11 cellular contexts compared by ENCODE assay signal in genomic region chr6:31575952-31576684, GRCh38. TPM values are rescaled to one million over a fixed set of nuclear protein-coding genes. Genes with fewer than 3 reads are reported as not detected.
A peak's percentile ranks its signal among the peaks of the same experiment; 100 is the strongest.
DNase-seq lines count a peak whose midpoint lies in the region; ATAC-seq, FAIRE-seq and TF ChIP-seq lines count a peak whose summit lies in the region.
"Had no signal": no experiment of that assay in that cellular context is flagged by ENCODE, and none has a peak within 500 bp of the region (broad histone marks: within the 10 kb centered on the region; RNA-seq: fewer than 3 reads in every experiment).

No MANE protein-coding gene starts in this region.

- peaks cover 1% of the 10 kb centered on the region; the same call in 1 of the 2 replicates for H3K4me1 ChIP-seq in HEK293 (ENCODE audit: control insufficient read depth, insufficient read depth, low read length)
- H3K4me1 ChIP-seq in astrocyte (ENCODE audit: insufficient read depth, low read length) = peaks cover 5% of the 10 kb centered on the region

- H3K27ac ChIP-seq in CD4-positive, alpha-beta T cell (ENCODE audit: low read depth, low read length) = peak overlapping the region; percentile 84
- H3K27ac ChIP-seq in HEK293 (ENCODE audit: extremely low read depth, low read depth, low read length) = no peak overlapping the region
- no peak overlapping the region for H3K27ac ChIP-seq in astrocyte (ENCODE audit: low read depth, low read length)

- H3K4me1 Mint-ChIP-seq in CD4-positive, alpha-beta T cell (ENCODE audit: low read depth) = peaks cover 91% of the 10 kb centered on the region
- H3K4me1 Mint-ChIP-seq in astrocyte (ENCODE audit: low read depth, unreplicated experiment) = peaks cover 12% of the 10 kb centered on the region
- peaks cover 49 to 94% (median 88%) of the 10 kb centered on the region in 4 donors for H3K4me1 Mint-ChIP-seq in naive thymus-derived CD8-positive, alpha-beta T cell

- no peak overlapping the region for H3K4me3 ChIP-seq in HEK293 (ENCODE audit: low read depth, low read length)
- no peak overlapping the region for H3K4me3 ChIP-seq in astrocyte (ENCODE audit: insufficient read depth, low read depth, low read length)

- peak overlapping the region; percentile 95 for H3K27ac Mint-ChIP-seq in CD4-positive, alpha-beta T cell
- H3K27ac Mint-ChIP-seq in astrocyte (ENCODE audit: unreplicated experiment) = no peak overlapping the region
- H3K27ac Mint-ChIP-seq in naive thymus-derived CD8-positive, alpha-beta T cell = peak overlapping the region; percentile 81 to 100 (median 98)

- H3K9me3 ChIP-seq in CD4-positive, alpha-beta T cell (ENCODE audit: control insufficient read depth, low read length) = no peaks in the 10 kb centered on the region
- H3K9me3 ChIP-seq in HEK293 (ENCODE audit: control insufficient read depth, insufficient read depth, low read depth, low read length) (no peaks in the 10 kb centered on the region), astrocyte (ENCODE audit: insufficient read depth, low read depth, low read length) (no peaks in the 10 kb centered on the region)

- H2AFZ ChIP-seq in astrocyte (ENCODE audit: low read depth, low read length) = no peak overlapping the region

- H4K20me1 ChIP-seq in astrocyte (ENCODE audit: insufficient read depth, low read length) = no peaks in the 10 kb centered on the region

- no peak for ATAC-seq in CD4-positive, alpha-beta T cell (ENCODE audit: poor library complexity)
- ATAC-seq in naive thymus-derived CD8-positive, alpha-beta T cell = no peak
- ATAC-seq in GM18858 (IDR thresholded peaks at IDR 0.05; ENCODE audit: unreplicated experiment) (no peak), HG03342 (IDR thresholded peaks at IDR 0.05; ENCODE audit: unreplicated experiment) (no peak)

- no peak for TF ChIP-seq CTCF in CD4-positive, alpha-beta T cell (IDR thresholded peaks at IDR 0.05)
- TF ChIP-seq CTCF in HEK293 (tag by site-specific recombination; IDR thresholded peaks at IDR 0.05) = no peak
- TF ChIP-seq CTCF in astrocyte (IDR thresholded peaks at IDR 0.05; ENCODE audit: insufficient read depth, low read depth, low read length) = no peak

- H3K27me3 Mint-ChIP-seq in CD4-positive, alpha-beta T cell = no peaks in the 10 kb centered on the region
- peaks cover 27% of the 10 kb centered on the region for H3K27me3 Mint-ChIP-seq in astrocyte (ENCODE audit: low read depth, unreplicated experiment)
- no peaks in the 10 kb centered on the region for H3K27me3 Mint-ChIP-seq in naive thymus-derived CD8-positive, alpha-beta T cell

- no peaks in the 10 kb centered on the region for H3K9me3 Mint-ChIP-seq in CD4-positive, alpha-beta T cell
- no peaks in the 10 kb centered on the region for H3K9me3 Mint-ChIP-seq in astrocyte (ENCODE audit: unreplicated experiment)
- H3K9me3 Mint-ChIP-seq in naive thymus-derived CD8-positive, alpha-beta T cell = no peaks in the 10 kb centered on the region

- H3K36me3 ChIP-seq in HEK293 (ENCODE audit: control insufficient read depth in 2 of 2, insufficient read depth in 1 of 2, low read length in 2 of 2) = no peaks in the 10 kb centered on the region
- no peaks in the 10 kb centered on the region for H3K36me3 ChIP-seq in astrocyte (ENCODE audit: insufficient read depth, low read length)

- H3K4me3 Mint-ChIP-seq in CD4-positive, alpha-beta T cell = peak overlapping the region; percentile 95
- H3K4me3 Mint-ChIP-seq in astrocyte (ENCODE audit: unreplicated experiment) = peak overlapping the region; percentile 40
- peak overlapping the region; percentile 52 to 91 (median 83) for H3K4me3 Mint-ChIP-seq in naive thymus-derived CD8-positive, alpha-beta T cell

- H3K79me2 ChIP-seq in astrocyte (ENCODE audit: insufficient read depth, low read length) = no peaks in the 10 kb centered on the region

- POLR2A ChIA-PET in CD4-positive, alpha-beta T cell (lab: Charles Lee) = interaction anchor here (1.0 to 34.9 kb wide), 8 partner anchors 5 to 379 kb away, joined by 3 to 1160 read pairs (median 26); partner anchors contain the start of genes ATP6V1G2, BAG6, DDX39B and LST1
- POLR2A ChIA-PET in HEK293 (lab: Yijun Ruan, JAX) = interaction anchor here (1.1 to 1.4 kb wide), 2 partner anchors 17 to 25 kb away, joined by 4 to 6 read pairs; partner anchors contain the start of gene NCR3
- POLR2A ChIA-PET in naive thymus-derived CD8-positive, alpha-beta T cell (lab: Charles Lee) = interaction anchor here (1.1 to 38.0 kb wide), 5 partner anchors 4 to 139 kb away, joined by 3 to 1584 read pairs (median 68); partner anchors contain the start of genes ATP6V1G2, DDX39B, LST1 and LTA

- peaks cover 57% of the 10 kb centered on the region for H3K36me3 Mint-ChIP-seq in CD4-positive, alpha-beta T cell (ENCODE audit: low read depth)
- H3K36me3 Mint-ChIP-seq in astrocyte (ENCODE audit: low read depth, unreplicated experiment) = no peaks in the 10 kb centered on the region
- H3K36me3 Mint-ChIP-seq in naive thymus-derived CD8-positive, alpha-beta T cell = peaks cover 3 to 11% (median 4%) of the 10 kb centered on the region in 3 donors

- no peak overlapping the region for H3K9ac ChIP-seq in astrocyte (ENCODE audit: low read length)

- CTCF ChIA-PET in CD4-positive, alpha-beta T cell (lab: Charles Lee) = interaction anchor here (1.2 to 16.9 kb wide), 4 partner anchors 10 to 83 kb away, joined by 3 to 353 read pairs (median 87); partner anchors contain the start of genes ATP6V1G2, LST1, NCR3 and NFKBIL1
- CTCF ChIA-PET in HEK293 (lab: Yijun Ruan, JAX) = interaction anchor here (0.9 to 18.7 kb wide), 10 partner anchors 8 to 313 kb away, joined by 3 to 518 read pairs (median 6); partner anchors contain the start of genes LST1 and NCR3

- DNase-seq in CD4-positive, alpha-beta T cell = no peak
- no peak for DNase-seq in astrocyte (ENCODE audit: low read depth)
- DNase-seq in naive thymus-derived CD8-positive, alpha-beta T cell = peak in 1 of 10 donors; percentile 41
- DNase-seq in head of caudate nucleus = no peak
- no peak for DNase-seq in DMS114 treated with DMSO at 0.1 percent for 48 hours (lab: John Stamatoyannopoulos, UW; ENCODE audit: unreplicated experiment)
- DNase-seq: erythroblast, NCI-H2107 had no signal

- no peak for FAIRE-seq in astrocyte (lab: Jason Lieb, UNC)

- H3K4me2 ChIP-seq in astrocyte (ENCODE audit: low read length) = no peak overlapping the region

- intact Hi-C loops in CD4-positive, alpha-beta T cell (cut with DNase I, micrococcal nuclease) = loop anchor here in 1 of 2 experiments (2.0 kb wide), 1 partner anchor 13 kb away; no protein-coding TSS in a partner anchor
- intact Hi-C loops in head of caudate nucleus (cut with DNase I) = no loop called here

- H3K27me3 ChIP-seq in CD4-positive, alpha-beta T cell (ENCODE audit: control insufficient read depth, insufficient read depth, low read length) = no peaks in the 10 kb centered on the region
- H3K27me3 ChIP-seq in astrocyte (ENCODE audit: insufficient read depth, low read length) = peaks cover 3% of the 10 kb centered on the region

TF ChIP-seq in HEK293, 187 proteins besides CTCF, POLR2A, EP300 and RAD21:
- TF ChIP-seq ZNF366 (tag by site-specific recombination; conservative IDR thresholded peaks at IDR 0.05) = peak; percentile 78
- peak; percentile 64; the same call in 1 of the 2 replicates for TF ChIP-seq ZNF24 (tag by site-specific recombination; IDR thresholded peaks at IDR 0.05)
- TF ChIP-seq ZNF341 (tag by site-specific recombination; IDR thresholded peaks at IDR 0.05; ENCODE audit: low read depth) = peak; percentile 58
- no peak for TF ChIP-seq ZNF624 (tag by site-specific recombination; IDR thresholded peaks at IDR 0.05)

RNA-seq across cellular contexts. Expression of gene TNF, which starts 0.8 kb away (rescaled TPM):
- total RNA-seq in CD4-positive, alpha-beta T cell = 10 to 100 TPM; 33.1 to 34.2 TPM
- 0.79 and 1.2 TPM in 2 replicates for total RNA-seq in astrocyte
- total RNA-seq in naive thymus-derived CD8-positive, alpha-beta T cell = 1 to 10 TPM; 2.1 to 2.3 TPM
- polyA plus RNA-seq in naive thymus-derived CD8-positive, alpha-beta T cell = under 1 TPM; 0.11 to 0.53 (median 0.37) TPM
- total RNA-seq: lung microvascular endothelial cell had no signal

RNA-seq across cellular contexts. Expression of gene LTA, which starts 4.0 kb away (rescaled TPM):
- 10 to 100 TPM; 15.4 to 16.7 TPM for total RNA-seq in CD4-positive, alpha-beta T cell
- not detected in 2 replicates for total RNA-seq in astrocyte
- total RNA-seq in naive thymus-derived CD8-positive, alpha-beta T cell = 10 to 100 TPM; 14.3 to 16.2 TPM
- polyA plus RNA-seq in naive thymus-derived CD8-positive, alpha-beta T cell = 10 to 100 TPM; 11.0 to 40.1 (median 29.9) TPM
- total RNA-seq: lung microvascular endothelial cell had no signal

RNA-seq across cellular contexts. Expression of gene LTB, which starts 6.1 kb away (rescaled TPM):
- 100 to 1,000 TPM; 239 to 244 TPM for total RNA-seq in CD4-positive, alpha-beta T cell
- total RNA-seq in astrocyte = 0.26 and 0.52 TPM in 2 replicates
- total RNA-seq in naive thymus-derived CD8-positive, alpha-beta T cell = 100 to 1,000 TPM; 450 to 469 TPM
- polyA plus RNA-seq in naive thymus-derived CD8-positive, alpha-beta T cell = 1,000 to 10,000 TPM in 2 of 3 donors, 100 to 1,000 TPM in 1; 707 to 1,760 (median 1,173) TPM

RNA-seq across cellular contexts. Expression of gene LST1, which starts 10.0 kb away (rescaled TPM):
- total RNA-seq in CD4-positive, alpha-beta T cell = 10 to 100 TPM in 1 of 2 experiments, 1 to 10 TPM in 1; 8.9 to 10.3 TPM
- total RNA-seq in astrocyte = not detected in 2 replicates
- total RNA-seq in naive thymus-derived CD8-positive, alpha-beta T cell = 10 to 100 TPM; 13.7 to 19.1 TPM
- polyA plus RNA-seq in naive thymus-derived CD8-positive, alpha-beta T cell = 10 to 100 TPM; 13.4 to 18.0 (median 15.0) TPM
- total RNA-seq: lung microvascular endothelial cell had no signal

RNA-seq across cellular contexts. Expression of gene NCR3, which starts 16.7 kb away (rescaled TPM):
- total RNA-seq in CD4-positive, alpha-beta T cell = 1 to 10 TPM; 2.3 to 2.6 TPM
- not detected in 2 replicates for total RNA-seq in astrocyte
- total RNA-seq in naive thymus-derived CD8-positive, alpha-beta T cell = 1 to 10 TPM; 8.5 to 8.8 TPM
- polyA plus RNA-seq in naive thymus-derived CD8-positive, alpha-beta T cell = 10 to 100 TPM; 54.3 to 86.3 (median 76.0) TPM
- total RNA-seq: lung microvascular endothelial cell had no signal

Comparison
In these comparisons a context has a peak if more than half of its experiments do, and no peak if none do; other contexts are left out.
1. H3K4me3 Mint-ChIP-seq: peak in every context shown above with its lines; median percentile 95 in CD4-positive, alpha-beta T cell; 83 in naive thymus-derived CD8-positive, alpha-beta T cell; 40 in astrocyte.
2. RNA of gene TNF, which starts 0.8 kb away (total RNA-seq): 33.1 to 34.2 TPM in CD4-positive, alpha-beta T cell; 2.1 to 2.3 TPM in naive thymus-derived CD8-positive, alpha-beta T cell and 0.79 to 1.2 TPM in astrocyte; every median in the first group is over 10 times any median in the second.
3. RNA of gene LTA, which starts 4.0 kb away (total RNA-seq): 15.4 to 16.7 TPM in CD4-positive, alpha-beta T cell and 14.3 to 16.2 TPM in naive thymus-derived CD8-positive, alpha-beta T cell; not detected in astrocyte; every median in the first group is over 10 times any median in the second.
4. RNA of gene LTB, which starts 6.1 kb away (total RNA-seq): 450 to 469 TPM in naive thymus-derived CD8-positive, alpha-beta T cell and 239 to 244 TPM in CD4-positive, alpha-beta T cell; 0.26 to 0.52 TPM in astrocyte; every median in the first group is over 100 times any median in the second.